7 cellular contexts compared by ENCODE assay signal in genomic region chr22:35842954-35843353, GRCh38.
DNase-seq lines count a peak whose midpoint lies in the region; ATAC-seq and TF ChIP-seq lines count a peak whose summit lies in the region.

No MANE protein-coding gene starts in this region.

- H3K27ac ChIP-seq in muscle layer of colon (ENCODE audit: low read depth, low read length): peak overlapping the region; percentile 20

- H3K36me3 ChIP-seq in muscle layer of colon (ENCODE audit: insufficient read depth, low read length): no peaks in the 10 kb centered on the region

- TF ChIP-seq CTCF in GM12873 (IDR thresholded peaks at IDR 0.05; ENCODE audit: insufficient read depth, low read depth, low read length, missing control alignments): peak; percentile 49

- H3K4me1 ChIP-seq in muscle layer of colon (ENCODE audit: insufficient read depth, low read length): peaks cover 20% of the 10 kb centered on the region

- H3K9ac ChIP-seq in muscle layer of colon (ENCODE audit: low read length): no peak overlapping the region

- no peak overlapping the region for H3K4me3 ChIP-seq in muscle layer of colon (ENCODE audit: low read depth in 1 of 2, low read length in 2 of 2)

- no peaks in the 10 kb centered on the region for H3K9me3 ChIP-seq in muscle layer of colon (ENCODE audit: low read length)

- H3K27me3 ChIP-seq in muscle layer of colon (ENCODE audit: control insufficient read depth in 1 of 2, insufficient read depth in 2 of 2, low read length in 2 of 2): no peaks in the 10 kb centered on the region

- DNase-seq in NCI-H510A treated with DMSO at 0.1 percent for 48 hours (lab: John Stamatoyannopoulos, UW) (peak; percentile 33), dermis blood vessel endothelial cell (peak; percentile 68), GF-D8 (lab: John Stamatoyannopoulos, UW) (no peak)

- no peak for ATAC-seq in HG02588 (IDR thresholded peaks at IDR 0.05; ENCODE audit: unreplicated experiment)
- ATAC-seq in GM18498 (IDR thresholded peaks at IDR 0.05; ENCODE audit: unreplicated experiment): no peak
